In genomic region chr1:22176258-22176657, GRCh38 we compare ENCODE assay signal across 9 cellular contexts. TPM values are rescaled to one million over a fixed set of nuclear protein-coding genes. Genes with fewer than 3 reads are reported as not detected.
DNase-seq lines count a peak whose midpoint lies in the region; ATAC-seq and TF ChIP-seq lines count a peak whose summit lies in the region.
"Had no signal": no experiment of that assay in that cellular context is flagged by ENCODE, and none has a peak within 500 bp of the region (broad histone marks: within the 10 kb centered on the region; RNA-seq: fewer than 3 reads in every experiment).

No MANE protein-coding gene starts in this region.

- H3K4me3 Mint-ChIP-seq in type B pancreatic cell, result no peak overlapping the region
- H3K4me3 Mint-ChIP-seq: nephron had no signal

- ATAC-seq in HG03066 (IDR thresholded peaks at IDR 0.05; ENCODE audit: low read depth, unreplicated experiment) (peak; percentile 79), GM19328 (IDR thresholded peaks at IDR 0.05; ENCODE audit: unreplicated experiment) (no peak)

- DNase-seq in activated T-cell treated with anti-CD3 and anti-CD28 coated beads for 48 hours (ENCODE audit: low read depth) (peak; percentile 8), activated T-cell treated with anti-CD3 and anti-CD28 coated beads for 4 hours (no peak), RPMI8226 (peak; percentile 33), type B pancreatic cell (ENCODE audit: extremely low spot score, unreplicated experiment) (no peak), NCI-H226 (no peak), NCI-H2227 treated with DMSO at 0.1 percent for 48 hours (lab: John Stamatoyannopoulos, UW) (no peak)

- H3K27ac Mint-ChIP-seq in type B pancreatic cell, result peak overlapping the region; percentile 87
- H3K27ac Mint-ChIP-seq: nephron had no signal

- no peaks in the 10 kb centered on the region for H3K9me3 Mint-ChIP-seq in type B pancreatic cell

- TF ChIP-seq CTCF in type B pancreatic cell (conservative IDR thresholded peaks at IDR 0.05), result no peak

- peaks cover 8% of the 10 kb centered on the region for H3K4me1 Mint-ChIP-seq in type B pancreatic cell (ENCODE audit: unreplicated experiment)
- H3K4me1 Mint-ChIP-seq: nephron had no signal

- no peaks in the 10 kb centered on the region for H3K36me3 Mint-ChIP-seq in type B pancreatic cell

- H3K27me3 Mint-ChIP-seq in type B pancreatic cell, result no peaks in the 10 kb centered on the region

RNA-seq across cellular contexts. Expression of gene WNT4, which starts 33.4 kb away (rescaled TPM):
- total RNA-seq in type B pancreatic cell (ENCODE audit: low replicate concordance), result 9.8 and 26.4 TPM in 2 replicates

Comparison
In these comparisons a context has a peak if more than half of its experiments do, and no peak if none do; other contexts are left out.
1. DNase-seq: peak in activated T-cell treated with anti-CD3 and anti-CD28 coated beads for 48 hours (single experiment) and RPMI8226 (single experiment); none in activated T-cell treated with anti-CD3 and anti-CD28 coated beads for 4 hours (single experiment), type B pancreatic cell (single experiment), NCI-H226 (single experiment) and NCI-H2227 treated with DMSO at 0.1 percent for 48 hours (single experiment).